In the genomic region with DNA sequence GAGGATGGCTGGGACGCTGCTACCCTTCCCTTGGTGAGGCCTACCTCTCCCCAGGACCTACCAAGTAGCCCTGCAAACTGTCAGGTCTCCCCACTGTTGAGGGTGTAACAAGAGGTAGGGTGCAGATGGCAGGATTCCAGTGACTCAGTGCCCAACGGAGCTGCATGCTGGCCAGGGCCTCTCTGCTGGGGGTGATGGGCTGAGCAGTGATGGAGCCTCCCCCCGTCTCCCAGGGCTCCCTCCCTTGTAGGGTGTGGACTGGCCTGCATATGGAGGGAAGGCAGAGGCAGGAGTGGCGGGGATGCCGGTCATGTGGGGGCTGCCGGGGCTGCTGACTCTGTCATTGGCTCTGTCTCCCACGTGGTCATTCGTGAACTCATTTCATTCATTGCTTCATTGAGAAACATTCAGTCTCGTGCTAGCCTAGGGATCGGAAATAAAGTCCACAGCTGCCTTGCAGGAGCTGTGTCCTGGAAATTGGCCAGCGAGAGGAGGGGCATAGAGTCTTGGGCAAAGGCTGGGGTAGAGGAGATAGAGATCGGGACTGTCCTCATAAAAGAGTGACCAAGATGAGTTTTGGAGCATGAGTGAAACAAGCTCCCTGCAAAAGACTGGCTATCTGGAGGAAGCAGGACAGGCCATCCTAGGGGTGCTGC, we compare ENCODE assay signal across 25 cellular contexts. TPM values are rescaled to one million over a fixed set of nuclear protein-coding genes. Genes with fewer than 3 reads are reported as not detected.
A peak's percentile ranks its signal among the peaks of the same experiment; 100 is the strongest.
DNase-seq lines count a peak whose midpoint lies in the region; TF ChIP-seq lines count a peak whose summit lies in the region.
"Had no signal": no experiment of that assay in that cellular context is flagged by ENCODE, and none has a peak within 500 bp of the region (broad histone marks: within the 10 kb centered on the region; RNA-seq: fewer than 3 reads in every experiment).

No MANE protein-coding gene starts in this region.

- H3K27ac ChIP-seq in Peyer's patch = no peak overlapping the region
- H3K27ac ChIP-seq: RWPE1 had no signal

- intact Hi-C loops in posterior vena cava (cut with DNase I) = no loop called here

- H3K9me3 ChIP-seq in Peyer's patch = no peaks in the 10 kb centered on the region
- H3K9me3 ChIP-seq: HAP-1, SK-N-SH had no signal

- peaks cover 91% of the 10 kb centered on the region for H3K4me1 Mint-ChIP-seq in brain

- TF ChIP-seq CTCF in LNCaP clone FGC (IDR thresholded peaks at IDR 0.05; ENCODE audit: control insufficient read depth, extremely low read depth, insufficient read depth) = no peak
- TF ChIP-seq CTCF in brain (conservative IDR thresholded peaks at IDR 0.05) = no peak
- TF ChIP-seq CTCF in Peyer's patch (IDR thresholded peaks at IDR 0.05) = no peak

- DNase-seq in NCI-H524 (lab: John Stamatoyannopoulos, UW) = peak; percentile 33 to 57
- DNase-seq in NCI-H524 treated with DMSO at 0.1 percent for 48 hours (lab: John Stamatoyannopoulos, UW) = no peak
- DNase-seq in LNCaP clone FGC (ENCODE audit: low read depth) = peak; percentile 70
- DNase-seq in posterior vena cava (ENCODE audit: low spot score) = peak; percentile 51
- DNase-seq in activated effector memory CD4-positive, alpha-beta T cell treated with Interleukin-2 at 50 U/mL for 16 hours = no peak
- DNase-seq in glomerular visceral epithelial cell (ENCODE audit: extremely low spot score) = no peak
- no peak for DNase-seq in Peyer's patch
- DNase-seq: CD4-positive, CD25-positive, alpha-beta regulatory T cell; DMS79; GF-D8; KG1; NCI-H1105; NCI-H1436 treated with DMSO at 0.1 percent for 48 hours; NCI-H187 treated with DMSO at 0.1 percent for 48 hours; NCI-H345; NCI-H774; PC-3; SHP77 treated with DMSO at 0.1 percent for 48 hours; SK-N-SH; SW 1271 had no signal

- no peaks in the 10 kb centered on the region for H3K36me3 ChIP-seq in Peyer's patch
- H3K36me3 ChIP-seq: HAP-1 had no signal

- H3K4me3 ChIP-seq in LNCaP clone FGC (ENCODE audit: low read depth, low read length) (no peak overlapping the region), Peyer's patch (no peak overlapping the region)
- H3K4me3 ChIP-seq: GM23338, HAP-1 had no signal

- no peak overlapping the region for H3K4me3 Mint-ChIP-seq in brain
- H3K4me3 Mint-ChIP-seq: CD4-positive, CD25-positive, alpha-beta regulatory T cell; GM23338; T-helper 1 cell treated with Interleukin-12 subunit alpha and Interleukin-12 subunit beta and Interleukin-4 antibody, amounts not matched to agents 30 μg/mL and 1 μg/mL, for 36 hours had no signal

- no peak for TF ChIP-seq POLR2A in Peyer's patch (IDR thresholded peaks at IDR 0.05)

- H3K27me3 ChIP-seq in Peyer's patch = no peaks in the 10 kb centered on the region

- peaks cover 0 to 9% (median 0%) of the 10 kb centered on the region in 5 experiments for H3K9me3 Mint-ChIP-seq in brain
- H3K9me3 Mint-ChIP-seq: GM23338; T-helper 1 cell treated with Interleukin-12 subunit alpha and Interleukin-12 subunit beta and Interleukin-4 antibody, amounts not matched to agents 30 μg/mL and 1 μg/mL, for 36 hours had no signal

- H3K36me3 Mint-ChIP-seq in brain = no peaks in the 10 kb centered on the region
- H3K36me3 Mint-ChIP-seq: CD4-positive, CD25-positive, alpha-beta regulatory T cell had no signal

- no peaks in the 10 kb centered on the region for H3K4me1 ChIP-seq in Peyer's patch
- H3K4me1 ChIP-seq: HAP-1 had no signal

- H3K27ac Mint-ChIP-seq in brain = peak overlapping the region; percentile 14 to 97 (median 59)
- H3K27ac Mint-ChIP-seq: CD4-positive, CD25-positive, alpha-beta regulatory T cell; GM23338; T-helper 1 cell treated with Interleukin-12 subunit alpha and Interleukin-12 subunit beta and Interleukin-4 antibody, amounts not matched to agents 30 μg/mL and 1 μg/mL, for 36 hours had no signal

- H3K27me3 Mint-ChIP-seq in brain = peaks cover 6% of the 10 kb centered on the region

RNA-seq across cellular contexts. Expression of gene DISP3, which starts 22.9 kb away (rescaled TPM):
- polyA plus RNA-seq in brain (ENCODE audit: insufficient read depth, low read depth, low replicate concordance) = 12.0 TPM
- total RNA-seq in posterior vena cava (not detected), Peyer's patch (1 to 10 TPM in 2 of 4 donors, under 1 TPM in 1, not detected in 1; 0.54 to 2.4 (median 1.8) TPM)

Comparison
In these comparisons a context has a peak if more than half of its experiments do, and no peak if none do; other contexts are left out.
1. DNase-seq: peak in NCI-H524 (2 of 2), LNCaP clone FGC (single experiment) and posterior vena cava (single experiment); none in NCI-H524 treated with DMSO at 0.1 percent for 48 hours (single experiment), activated effector memory CD4-positive, alpha-beta T cell treated with Interleukin-2 at 50 U/mL for 16 hours (single experiment), glomerular visceral epithelial cell (single experiment) and Peyer's patch (0 of 3).